ENCODE assay signal across 8 cellular contexts in genomic region chrX:118459494-118459893, GRCh38. TPM values are rescaled to one million over a fixed set of nuclear protein-coding genes. Genes with fewer than 3 reads are reported as not detected.
DNase-seq lines count a peak whose midpoint lies in the region; ATAC-seq, FAIRE-seq and TF ChIP-seq lines count a peak whose summit lies in the region.

No MANE protein-coding gene starts in this region.

- H3K9me2 ChIP-seq in OCI-LY1 (ENCODE audit: low read depth, low read length): no peaks in the 10 kb centered on the region

- H3K27me3 ChIP-seq in OCI-LY1 (ENCODE audit: insufficient read depth, low read length): no peaks in the 10 kb centered on the region
- H3K27me3 ChIP-seq in suprapubic skin: no peaks in the 10 kb centered on the region

- no peak for FAIRE-seq in A549 (lab: Jason Lieb, UNC)

- no peaks in the 10 kb centered on the region for H4K20me1 ChIP-seq in OCI-LY1 (ENCODE audit: insufficient read depth, low read length)

- 10% methylated on average over 4 of the region's 4 CpGs for WGBS in A549 (ENCODE audit: missing lambda C conversion rate)
- 21% methylated on average over 4 of the region's 4 CpGs for WGBS in suprapubic skin

- peak; percentile 74 to 82 for TF ChIP-seq RAD21 in A549 (conservative IDR thresholded peaks at IDR 0.05 in 1 of 2, IDR thresholded peaks at IDR 0.05 in 1 of 2)

- H3K4me3 ChIP-seq in A549: no peak overlapping the region
- no peak overlapping the region for H3K4me3 ChIP-seq in OCI-LY1 (ENCODE audit: low read depth, low read length, poor library complexity, severe bottlenecking)
- no peak overlapping the region for H3K4me3 ChIP-seq in cardiac fibroblast (replicated peaks in 1 of 2; ENCODE audit: low read depth in 2 of 2, low read length in 2 of 2)
- H3K4me3 ChIP-seq in suprapubic skin: no peak overlapping the region

- TF ChIP-seq EP300 in A549 (IDR thresholded peaks at IDR 0.05) (no peak), suprapubic skin (IDR thresholded peaks at IDR 0.05) (no peak)

- no peak overlapping the region for H3K9ac ChIP-seq in OCI-LY1 (ENCODE audit: low read length)

- no peak overlapping the region for H2AFZ ChIP-seq in OCI-LY1 (ENCODE audit: low read length)

- no peak for TF ChIP-seq POLR2A in A549 (IDR thresholded peaks at IDR 0.05; ENCODE audit: low read length)
- no peak for TF ChIP-seq POLR2A in suprapubic skin (IDR thresholded peaks at IDR 0.05)

- H3K79me2 ChIP-seq in OCI-LY1 (ENCODE audit: insufficient read depth, low read length): no peaks in the 10 kb centered on the region

- no peak overlapping the region for H3K27ac ChIP-seq in A549
- no peak overlapping the region for H3K27ac ChIP-seq in OCI-LY1 (ENCODE audit: low read depth, low read length, poor library complexity, severe bottlenecking)
- H3K27ac ChIP-seq in suprapubic skin: no peak overlapping the region

- ATAC-seq in A549: peak; percentile 78 to 90
- peak; percentile 71 for ATAC-seq in HG03442 (IDR thresholded peaks at IDR 0.05; ENCODE audit: unreplicated experiment)
- ATAC-seq in GM18909 (IDR thresholded peaks at IDR 0.05; ENCODE audit: poor library complexity, unreplicated experiment): no peak

- H3K9me3 ChIP-seq in A549 (no peaks in the 10 kb centered on the region), OCI-LY1 (ENCODE audit: low read length) (no peaks in the 10 kb centered on the region), suprapubic skin (no peaks in the 10 kb centered on the region)

- H3K4me2 ChIP-seq in A549 (no peak overlapping the region), OCI-LY1 (ENCODE audit: low read length) (no peak overlapping the region)

- POLR2A ChIA-PET in A549 (lab: Yijun Ruan, JAX): interaction anchor here (0.9 to 1.5 kb wide), 2 partner anchors 141 to 142 kb away, joined by 3 to 5 read pairs; no protein-coding TSS in a partner anchor

- DNase-seq in A549 (ENCODE audit: low read depth in 1 of 2, low spot score in 1 of 2) (peak; percentile 20 to 47), ELR (ENCODE audit: low read depth) (peak; percentile 63), cardiac fibroblast (ENCODE audit: low read depth in 2 of 2) (peak; percentile 52 to 66), medulla oblongata (ENCODE audit: extremely low spot score) (peak; percentile 58), suprapubic skin (ENCODE audit: low spot score in 2 of 2) (no peak)

- TF ChIP-seq CTCF in A549 (IDR thresholded peaks at IDR 0.05) (peak; percentile 65), OCI-LY1 (IDR thresholded peaks at IDR 0.05; ENCODE audit: low read length) (peak; percentile 59), cardiac fibroblast (IDR thresholded peaks at IDR 0.05; ENCODE audit: low read depth, low read length) (peak; percentile 52), suprapubic skin (IDR thresholded peaks at IDR 0.05) (peak in 1 of 2 donors; percentile 21)

- CTCF ChIA-PET in A549 (lab: Yijun Ruan, JAX): interaction anchor here (0.6 to 8.0 kb wide), 21 partner anchors 9 to 379 kb away, joined by 3 to 104 read pairs (median 3); no protein-coding TSS in a partner anchor

- H3F3A ChIP-seq in OCI-LY1 (ENCODE audit: insufficient read depth, low read length): no peaks in the 10 kb centered on the region

- no peaks in the 10 kb centered on the region for H3K4me1 ChIP-seq in A549
- H3K4me1 ChIP-seq in OCI-LY1 (ENCODE audit: insufficient read depth, low read length, severe bottlenecking): no peaks in the 10 kb centered on the region
- H3K4me1 ChIP-seq in suprapubic skin: no peaks in the 10 kb centered on the region

- no peaks in the 10 kb centered on the region for H3K36me3 ChIP-seq in OCI-LY1 (ENCODE audit: insufficient read depth, low read length)
- no peaks in the 10 kb centered on the region for H3K36me3 ChIP-seq in suprapubic skin

TF ChIP-seq in A549, 52 proteins besides CTCF, POLR2A, EP300 and RAD21:
- TF ChIP-seq SMC3 (IDR thresholded peaks at IDR 0.05) (peak; percentile 68), PBX3 (IDR thresholded peaks at IDR 0.05) (no peak)
TF ChIP-seq in A549: peak in this region for 1.

RNA-seq across cellular contexts. Expression of gene DOCK11, which starts 36.1 kb away (rescaled TPM):
- 8.7 and 9.5 TPM in 2 replicates for polyA plus RNA-seq in A549 (2011; rRNA removed)
- 0.95 and 0.96 TPM in 2 replicates for polyA plus RNA-seq in A549 (2012; cell fraction: cytosol; rRNA removed)
- 0.71 and 1.4 TPM in 2 replicates for polyA plus RNA-seq in A549 (2012; cell fraction: nucleus; rRNA removed)
- polyA plus RNA-seq in A549 (2017; fragmentation: RNase III; extraction: RNeasy Plus Mini Kit Qiagen cat#74134 plus additional on column Dnase treatment): 5.8 to 7.8 TPM (median 5.9 TPM) in 3 replicates
- polyA minus RNA-seq in A549 (2011; rRNA and poly(A)+ RNA removed): 4.1 and 4.3 TPM in 2 replicates
- total RNA-seq in suprapubic skin: 1 to 10 TPM; 3.9 to 9.4 (median 5.7) TPM

Comparison
In these comparisons a context has a peak if more than half of its experiments do, and no peak if none do; other contexts are left out.
1. DNase-seq: peak in A549 (2 of 2), ELR (single experiment), cardiac fibroblast (2 of 2) and medulla oblongata (single experiment); none in suprapubic skin (0 of 2).